ENCODE assay signal across 1 cellular context in genomic region chr18:54926593-54927297, GRCh38.
TF ChIP-seq lines count a peak whose summit lies in the region.

No MANE protein-coding gene starts in this region.

TF ChIP-seq in IMR-90, 13 proteins besides CTCF, POLR2A, EP300 and RAD21:
- TF ChIP-seq CEBPB (IDR thresholded peaks at IDR 0.05; ENCODE audit: low read depth, low read length) = peak; percentile 16; the same call in 1 of the 2 replicates
- no peak for TF ChIP-seq RFX5 (IDR thresholded peaks at IDR 0.05; ENCODE audit: low read depth, low read length)
